Comparison of ENCODE assay signal across 8 cellular contexts in the genomic region with DNA sequence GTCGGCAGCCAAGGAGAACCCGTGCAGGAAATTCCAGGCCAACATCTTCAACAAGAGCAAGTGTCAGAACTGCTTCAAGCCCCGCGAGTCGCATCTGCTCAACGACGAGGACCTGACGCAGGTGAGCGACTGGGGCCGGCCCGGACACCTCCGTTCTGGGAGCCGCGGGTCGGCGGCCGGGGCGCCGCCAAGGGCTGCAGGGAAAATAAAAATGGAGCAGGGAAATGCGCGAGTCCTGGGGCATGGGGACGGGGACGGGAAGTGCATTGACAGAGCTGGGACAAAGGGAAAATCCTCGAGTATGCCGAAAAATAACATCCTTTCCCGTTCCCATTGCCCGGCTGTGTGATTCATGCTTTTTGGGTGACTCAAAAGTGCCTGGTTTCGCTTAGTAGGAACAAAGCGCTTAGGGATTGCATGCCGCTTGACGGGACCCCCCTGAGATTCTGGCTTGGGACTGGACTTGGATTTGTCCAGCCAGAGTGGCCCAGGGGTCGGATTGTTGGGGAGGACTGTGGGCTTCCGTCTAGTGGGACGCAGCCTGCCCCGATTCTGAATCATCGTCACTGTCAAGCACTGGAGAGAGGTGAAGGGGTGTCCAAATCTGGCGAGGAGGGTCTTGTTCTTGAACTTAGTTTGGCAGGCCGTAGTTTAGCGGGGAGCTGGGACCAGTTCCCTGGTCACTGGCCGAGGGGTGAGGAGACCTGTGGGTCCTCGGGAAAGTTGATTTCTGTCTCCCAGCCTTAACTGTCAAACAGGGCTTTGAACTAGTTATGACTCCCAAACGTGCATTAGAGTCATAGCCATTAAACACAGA. TPM values are rescaled to one million over a fixed set of nuclear protein-coding genes. Genes with fewer than 3 reads are reported as not detected.
DNase-seq lines count a peak whose midpoint lies in the region; ATAC-seq, FAIRE-seq and TF ChIP-seq lines count a peak whose summit lies in the region.

No MANE protein-coding gene starts in this region.

- in situ Hi-C loops in astrocyte of the cerebellum (cut with HindIII; ENCODE audit: low sequenced_read_pairs) = no loop called here

- peaks cover 27 to 32% of the 10 kb centered on the region in 2 donors for H3K4me1 ChIP-seq in kidney (ENCODE audit: control insufficient read depth in 1 of 2, insufficient read depth in 1 of 2, low read depth in 1 of 2, low read length in 2 of 2)

- FAIRE-seq in kidney (lab: Jason Lieb, UNC) = no peak

- H3K9ac ChIP-seq in kidney (ENCODE audit: low read length in 2 of 2) = peak overlapping the region; percentile 83 to 92

- H3K9me3 ChIP-seq in kidney (ENCODE audit: control insufficient read depth in 1 of 2, low read length in 2 of 2) = no peaks in the 10 kb centered on the region

- DNase-seq in NCI-H69 (lab: John Stamatoyannopoulos, UW) (peak; percentile 26), astrocyte of the cerebellum (ENCODE audit: low read depth) (peak; percentile 15), kidney (peak; percentile 82), NCI-H524 (lab: John Stamatoyannopoulos, UW) (no peak)
- DNase-seq in stimulated activated CD4-positive, alpha-beta T cell treated with anti-CD3 and anti-CD28 coated beads, Interleukin-4, amount 100 ng/mL, for 4 hours = peak; percentile 12 to 23

- peak overlapping the region; percentile 88 to 92 for H3K27ac ChIP-seq in kidney (ENCODE audit: low read depth in 2 of 2, low read length in 2 of 2)

- intact Hi-C loops in kidney (cut with DNase I) = no loop called here

- no peaks in the 10 kb centered on the region for H3K36me3 ChIP-seq in kidney (ENCODE audit: control insufficient read depth in 1 of 2, insufficient read depth in 2 of 2, low read length in 2 of 2)

- TF ChIP-seq CTCF in astrocyte of the cerebellum (IDR thresholded peaks at IDR 0.05; ENCODE audit: low read depth, low read length, missing control alignments) (no peak), kidney (IDR thresholded peaks at IDR 0.05; ENCODE audit: borderline replicate concordance, extremely low read depth, insufficient read depth) (no peak)

- peak overlapping the region; percentile 84 for H3K4me3 ChIP-seq in astrocyte of the cerebellum (ENCODE audit: low read depth, low read length)
- H3K4me3 ChIP-seq in kidney (ENCODE audit: low read length in 2 of 2) = peak overlapping the region; percentile 70 to 90

- ATAC-seq in GM18909 (IDR thresholded peaks at IDR 0.05; ENCODE audit: poor library complexity, unreplicated experiment) (peak; percentile 2), GM18519 (IDR thresholded peaks at IDR 0.05; ENCODE audit: low FRiP score, unreplicated experiment) (no peak), HG02981 (IDR thresholded peaks at IDR 0.05; ENCODE audit: unreplicated experiment) (no peak)

RNA-seq across cellular contexts. Expression of gene MPRIP, which starts 0.8 kb away (rescaled TPM):
- total RNA-seq in kidney = 250 TPM
- polyA plus RNA-seq in kidney (ENCODE audit: insufficient read depth, low read depth, low replicate concordance) = 120 TPM

Comparison
In these comparisons a context has a peak if more than half of its experiments do, and no peak if none do; other contexts are left out.
1. DNase-seq: peak in NCI-H69 (single experiment), astrocyte of the cerebellum (single experiment), kidney (single experiment) and stimulated activated CD4-positive, alpha-beta T cell treated with anti-CD3 and anti-CD28 coated beads, Interleukin-4, amount 100 ng/mL, for 4 hours (2 of 2); none in NCI-H524 (0 of 2).